18 cellular contexts compared by ENCODE assay signal in genomic region chr2:233147136-233147828, GRCh38.
DNase-seq lines count a peak whose midpoint lies in the region; ATAC-seq and TF ChIP-seq lines count a peak whose summit lies in the region.
"Had no signal": no experiment of that assay in that cellular context is flagged by ENCODE, and none has a peak within 500 bp of the region (broad histone marks: within the 10 kb centered on the region; RNA-seq: fewer than 3 reads in every experiment).

No MANE protein-coding gene starts in this region.

- CTCF ChIA-PET in activated CD8-positive, alpha-beta memory T cell treated with anti-CD3 and anti-CD28 coated beads, Interleukin-2, amount 10 ng/mL, durations not matched to agents 7 days and 5 days (lab: Charles Lee) = interaction anchor here (1.2 kb wide), 1 partner anchor 90 kb away, joined by 4 read pairs; no protein-coding TSS in a partner anchor
- CTCF ChIA-PET in MCF 10A (lab: Yijun Ruan, JAX) = no interaction called here

- 89 to 95% (median 93%) methylated on average over 22 of the region's 22 CpGs for WGBS in spleen, 5 donors

- POLR2A ChIA-PET in MCF 10A (lab: Yijun Ruan, JAX) = interaction anchor here (0.9 kb wide), 1 partner anchor 18 kb away, joined by 3 read pairs; no protein-coding TSS in a partner anchor

- BruUV-seq in MCF 10A (replicated peaks; lab: Mats Ljungman, UMichigan) = no TSS peak

- H3K27me3 ChIP-seq in RWPE2 (ENCODE audit: insufficient read depth, poor library complexity, severe bottlenecking) (no peaks in the 10 kb centered on the region), spleen (replicated peaks in 1 of 7) (no peaks in the 10 kb centered on the region)
- H3K27me3 ChIP-seq: BLaER1 treated with 17β-estradiol and CSF1 and Interleukin-3, amounts not matched to agents 10 nM and 100 nM had no signal

- no peaks in the 10 kb centered on the region for H3K4me1 ChIP-seq in RWPE2 (ENCODE audit: insufficient read depth, poor library complexity, severe bottlenecking)
- H3K4me1 ChIP-seq in spleen = peaks cover 0 to 9% (median 4%) of the 10 kb centered on the region in 6 donors

- no peaks in the 10 kb centered on the region for H3K9me3 Mint-ChIP-seq in activated T-cell treated with anti-CD3 and anti-CD28 coated beads, Interleukin-2, amount 50 U/mL, for 24 hours
- no peaks in the 10 kb centered on the region for H3K9me3 Mint-ChIP-seq in activated CD8-positive, alpha-beta memory T cell treated with anti-CD3 and anti-CD28 coated beads, Interleukin-2, amount 10 ng/mL, durations not matched to agents 7 days and 5 days (ENCODE audit: low read depth)
- peaks cover 8% of the 10 kb centered on the region for H3K9me3 Mint-ChIP-seq in MCF 10A (ENCODE audit: unreplicated experiment)
- H3K9me3 Mint-ChIP-seq: CD4-positive, CD25-positive, alpha-beta regulatory T cell had no signal

- peak overlapping the region; percentile 45 for H3K27ac Mint-ChIP-seq in activated T-cell treated with anti-CD3 and anti-CD28 coated beads, Interleukin-2, amount 50 U/mL, for 24 hours
- H3K27ac Mint-ChIP-seq in activated CD8-positive, alpha-beta memory T cell treated with anti-CD3 and anti-CD28 coated beads, Interleukin-2, amount 10 ng/mL, durations not matched to agents 7 days and 5 days = no peak overlapping the region
- H3K27ac Mint-ChIP-seq in MCF 10A (ENCODE audit: low read depth, unreplicated experiment) = no peak overlapping the region

- intact Hi-C loops in spleen (cut with DNase I; ENCODE audit: low total_unique reads) = no loop called here
- intact Hi-C loops in MCF 10A (cut with micrococcal nuclease) = no loop called here

- no peak for DNase-seq in activated T-cell treated with anti-CD3 and anti-CD28 coated beads, Interleukin-2, amount 50 U/mL, for 24 hours
- no peak for DNase-seq in activated T-cell treated with anti-CD3 and anti-CD28 coated beads for 4 hours
- DNase-seq in RWPE2 (ENCODE audit: low spot score) = peak; percentile 45
- DNase-seq in left kidney (ENCODE audit: low read depth, low spot score) = peak; percentile 34
- DNase-seq in spleen = peak; percentile 70
- no peak for DNase-seq in activated CD8-positive, alpha-beta memory T cell treated with anti-CD3 and anti-CD28 coated beads, Interleukin-2, amount 10 ng/mL, durations not matched to agents 7 days and 5 days
- DNase-seq in MCF 10A (ENCODE audit: unreplicated experiment) = no peak
- DNase-seq in T-helper 2 cell = no peak
- DNase-seq: AML-193; CD4-positive, CD25-positive, alpha-beta regulatory T cell; COR-L47; DMS153; DMS79 treated with DMSO at 0.1 percent for 48 hours; EL; GOT3; H9 had no signal

- H3K4me1 Mint-ChIP-seq in activated T-cell treated with anti-CD3 and anti-CD28 coated beads, Interleukin-2, amount 50 U/mL, for 24 hours (ENCODE audit: low read depth) = peaks cover 12% of the 10 kb centered on the region
- peaks cover 32% of the 10 kb centered on the region for H3K4me1 Mint-ChIP-seq in activated CD8-positive, alpha-beta memory T cell treated with anti-CD3 and anti-CD28 coated beads, Interleukin-2, amount 10 ng/mL, durations not matched to agents 7 days and 5 days
- peaks cover 12% of the 10 kb centered on the region for H3K4me1 Mint-ChIP-seq in MCF 10A (ENCODE audit: insufficient read depth, unreplicated experiment)

- TF ChIP-seq CTCF in RWPE2 (IDR thresholded peaks at IDR 0.05; ENCODE audit: poor library complexity, severe bottlenecking) = no peak
- TF ChIP-seq CTCF in spleen (IDR thresholded peaks at IDR 0.05 in 8 of 11, conservative IDR thresholded peaks at IDR 0.05 in 3 of 11) = no peak
- no peak for TF ChIP-seq CTCF in MCF 10A (IDR thresholded peaks at IDR 0.05; ENCODE audit: unreplicated experiment)

- no peak for ATAC-seq in RWPE2 (ENCODE audit: low read depth)
- no peak for ATAC-seq in activated CD8-positive, alpha-beta memory T cell treated with anti-CD3 and anti-CD28 coated beads, Interleukin-2, amount 10 ng/mL, durations not matched to agents 7 days and 5 days

- peaks cover 97% of the 10 kb centered on the region for H3K36me3 Mint-ChIP-seq in activated T-cell treated with anti-CD3 and anti-CD28 coated beads, Interleukin-2, amount 50 U/mL, for 24 hours (ENCODE audit: low read depth)
- H3K36me3 Mint-ChIP-seq in activated CD8-positive, alpha-beta memory T cell treated with anti-CD3 and anti-CD28 coated beads, Interleukin-2, amount 10 ng/mL, durations not matched to agents 7 days and 5 days = peaks cover 86% of the 10 kb centered on the region
- peaks cover 80% of the 10 kb centered on the region for H3K36me3 Mint-ChIP-seq in MCF 10A (ENCODE audit: insufficient read depth, unreplicated experiment)

- no peaks in the 10 kb centered on the region for H3K27me3 Mint-ChIP-seq in activated T-cell treated with anti-CD3 and anti-CD28 coated beads, Interleukin-2, amount 50 U/mL, for 24 hours
- no peaks in the 10 kb centered on the region for H3K27me3 Mint-ChIP-seq in activated CD8-positive, alpha-beta memory T cell treated with anti-CD3 and anti-CD28 coated beads, Interleukin-2, amount 10 ng/mL, durations not matched to agents 7 days and 5 days
- no peaks in the 10 kb centered on the region for H3K27me3 Mint-ChIP-seq in MCF 10A (ENCODE audit: insufficient read depth, unreplicated experiment)

- H3K4me3 Mint-ChIP-seq in activated T-cell treated with anti-CD3 and anti-CD28 coated beads, Interleukin-2, amount 50 U/mL, for 24 hours = no peak overlapping the region
- H3K4me3 Mint-ChIP-seq in activated CD8-positive, alpha-beta memory T cell treated with anti-CD3 and anti-CD28 coated beads, Interleukin-2, amount 10 ng/mL, durations not matched to agents 7 days and 5 days = no peak overlapping the region
- H3K4me3 Mint-ChIP-seq in MCF 10A (ENCODE audit: unreplicated experiment) = no peak overlapping the region
- H3K4me3 Mint-ChIP-seq: CD4-positive, CD25-positive, alpha-beta regulatory T cell; H9 had no signal

- H3K36me3 ChIP-seq in RWPE2 (ENCODE audit: low read depth) = peaks cover 35% of the 10 kb centered on the region
- H3K36me3 ChIP-seq in spleen = peaks cover 0 to 100% (median 91%) of the 10 kb centered on the region in 6 donors

- TF ChIP-seq POLR2A in spleen (IDR thresholded peaks at IDR 0.05) = no peak

- H3K9me3 ChIP-seq in RWPE2 (ENCODE audit: severe bottlenecking) (no peaks in the 10 kb centered on the region), spleen (no peaks in the 10 kb centered on the region)

- H3K27ac ChIP-seq in RWPE2 (ENCODE audit: poor library complexity, severe bottlenecking) = no peak overlapping the region
- H3K27ac ChIP-seq in spleen = no peak overlapping the region
- H3K27ac ChIP-seq: 22Rv1 had no signal

- no peak overlapping the region for H3K4me3 ChIP-seq in RWPE2 (ENCODE audit: severe bottlenecking)
- H3K4me3 ChIP-seq in spleen = no peak overlapping the region
- H3K4me3 ChIP-seq: BLaER1 treated with 17β-estradiol and CSF1 and Interleukin-3, amounts not matched to agents 10 nM and 100 nM had no signal

Comparison
In these comparisons a context has a peak if more than half of its experiments do, and no peak if none do; other contexts are left out.
1. DNase-seq: peak in RWPE2 (single experiment), left kidney (single experiment) and spleen (single experiment); none in activated T-cell treated with anti-CD3 and anti-CD28 coated beads, Interleukin-2, amount 50 U/mL, for 24 hours (single experiment), activated T-cell treated with anti-CD3 and anti-CD28 coated beads for 4 hours (single experiment), activated CD8-positive, alpha-beta memory T cell treated with anti-CD3 and anti-CD28 coated beads, Interleukin-2, amount 10 ng/mL, durations not matched to agents 7 days and 5 days (single experiment), MCF 10A (single experiment) and T-helper 2 cell (0 of 5).